8 cellular contexts compared by ENCODE assay signal in the genomic region with DNA sequence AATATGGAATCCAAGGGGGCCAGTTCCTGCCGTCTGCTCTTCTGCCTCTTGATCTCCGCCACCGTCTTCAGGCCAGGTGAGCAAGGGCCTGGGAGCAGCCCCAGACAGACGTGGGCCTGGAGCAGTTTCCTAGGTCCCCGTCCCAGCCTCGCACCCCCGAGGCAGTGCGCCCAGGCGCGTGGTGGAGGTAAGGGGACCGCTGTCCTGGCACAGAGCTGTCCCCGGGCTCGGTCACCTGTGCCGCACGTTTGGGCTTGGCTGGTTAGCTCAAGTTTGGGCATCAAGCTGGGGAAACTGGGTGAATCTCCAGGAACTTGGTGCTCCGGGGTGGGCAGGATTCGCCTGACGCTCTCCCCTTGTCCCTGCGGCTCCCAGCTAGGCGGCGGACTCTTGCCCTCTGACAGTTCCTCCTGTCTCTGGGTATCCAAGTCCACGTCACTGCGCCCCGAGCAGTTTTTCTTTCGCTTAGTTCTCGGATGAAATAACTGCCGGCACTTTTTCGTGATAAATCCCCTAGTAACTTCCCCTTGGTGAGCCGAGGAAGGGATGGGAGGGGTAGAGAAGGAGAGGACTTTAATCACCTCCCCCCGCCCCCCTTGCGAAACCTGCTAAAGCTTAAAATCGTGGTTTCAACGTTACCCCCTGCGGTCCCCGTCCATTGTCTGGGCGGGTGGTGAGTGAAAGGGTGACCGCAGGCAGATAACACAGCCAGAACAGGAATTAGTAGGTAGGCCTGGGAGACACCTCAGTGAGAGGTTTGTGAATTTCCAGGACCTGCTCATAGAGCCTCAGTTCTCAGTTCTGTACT. TPM values are rescaled to one million over a fixed set of nuclear protein-coding genes. Genes with fewer than 3 reads are reported as not detected.
DNase-seq lines count a peak whose midpoint lies in the region; ATAC-seq and TF ChIP-seq lines count a peak whose summit lies in the region.

No MANE protein-coding gene starts in this region.

- H3K27ac ChIP-seq in layer of hippocampus (ENCODE audit: low read depth, low read length), result peak overlapping the region; percentile 94

- peak; percentile 99 for DNase-seq in NCI-H146 (lab: John Stamatoyannopoulos, UW)
- peak; percentile 60 for DNase-seq in activated CD4-positive, CD25-positive, alpha-beta regulatory T cell treated with anti-CD3 and anti-CD28 coated beads, Interleukin-2, amount 50 U/mL, for 72 hours
- DNase-seq in chondrocyte (ENCODE audit: low spot score), result peak; percentile 90
- peak; percentile 82 to 85 for DNase-seq in stimulated activated CD4-positive, alpha-beta T cell treated with anti-CD3 and anti-CD28 coated beads, Interleukin-15, amount 100 ng/mL, for 48 hours (ENCODE audit: low read depth in 2 of 2)
- no peak for DNase-seq in GOT3 (lab: John Stamatoyannopoulos, UW)

- peaks cover 2% of the 10 kb centered on the region for H3K36me3 Mint-ChIP-seq in chondrocyte (ENCODE audit: low read depth)

- TF ChIP-seq CTCF in chondrocyte (IDR thresholded peaks at IDR 0.05), result no peak

- no peaks in the 10 kb centered on the region for H3K9me3 Mint-ChIP-seq in chondrocyte (ENCODE audit: low read depth)

- peak overlapping the region; percentile 95 for H3K27ac Mint-ChIP-seq in chondrocyte (ENCODE audit: unreplicated experiment)

- peaks cover 59% of the 10 kb centered on the region for H3K4me1 Mint-ChIP-seq in chondrocyte (ENCODE audit: low read depth)

- H3K27me3 Mint-ChIP-seq in chondrocyte (ENCODE audit: low read depth), result no peaks in the 10 kb centered on the region

- H3K27me3 ChIP-seq in layer of hippocampus (ENCODE audit: control insufficient read depth, insufficient read depth, low read length), result no peaks in the 10 kb centered on the region

- peak overlapping the region; percentile 97 for H3K4me3 Mint-ChIP-seq in chondrocyte (ENCODE audit: unreplicated experiment)

- peak; percentile 34 for ATAC-seq in GM18502 (IDR thresholded peaks at IDR 0.05; ENCODE audit: poor library complexity, unreplicated experiment)
- peak; percentile 34 for ATAC-seq in HG02642 (IDR thresholded peaks at IDR 0.05; ENCODE audit: poor library complexity, unreplicated experiment)

RNA-seq across cellular contexts. Expression of a gene that starts 0.9 kb away (rescaled TPM):
- 270 to 658 TPM (median 273 TPM) in 3 replicates for total RNA-seq in chondrocyte
